ENCODE assay signal across 17 cellular contexts in genomic region chr3:161343986-161344385, GRCh38. TPM values are rescaled to one million over a fixed set of nuclear protein-coding genes. Genes with fewer than 3 reads are reported as not detected.
DNase-seq lines count a peak whose midpoint lies in the region; ATAC-seq and TF ChIP-seq lines count a peak whose summit lies in the region.
"Had no signal": no experiment of that assay in that cellular context is flagged by ENCODE, and none has a peak within 500 bp of the region (broad histone marks: within the 10 kb centered on the region; RNA-seq: fewer than 3 reads in every experiment).

No MANE protein-coding gene starts in this region.

- CTCF ChIA-PET in A673 (lab: Charles Lee), result no interaction called here

- BruUV-seq in A673 (replicated peaks; lab: Mats Ljungman, UMichigan), result no TSS peak

- H3K27ac ChIP-seq in A673 (ENCODE audit: low read depth, low read length, poor library complexity, severe bottlenecking), result no peak overlapping the region
- H3K27ac ChIP-seq: HL-60 had no signal

- POLR2A ChIA-PET in A673 (lab: Charles Lee; ENCODE audit: low non-redundant PET), result no interaction called here

- ATAC-seq in HG03159 (IDR thresholded peaks at IDR 0.05; ENCODE audit: unreplicated experiment) (no peak), HG03565 (IDR thresholded peaks at IDR 0.05; ENCODE audit: unreplicated experiment) (no peak)
- ATAC-seq: K562 had no signal

- H3K4me3 ChIP-seq in A673 (ENCODE audit: low read depth, low read length, poor library complexity, severe bottlenecking), result no peak overlapping the region
- H3K4me3 ChIP-seq: HAP-1, K562 had no signal

- no peaks in the 10 kb centered on the region for H3K9me3 ChIP-seq in A673 (ENCODE audit: low read depth, low read length, poor library complexity, severe bottlenecking)
- H3K9me3 ChIP-seq: HAP-1 had no signal

- intact Hi-C loops in A673 (cut with micrococcal nuclease; ENCODE audit: unreplicated experiment), result no loop called here

- no peaks in the 10 kb centered on the region for H3K4me1 ChIP-seq in A673 (ENCODE audit: insufficient read depth, low read length, poor library complexity, severe bottlenecking)
- H3K4me1 ChIP-seq: HAP-1 had no signal

- H3K27me3 ChIP-seq in A673 (replicated peaks; ENCODE audit: insufficient read depth, low read depth, low read length, poor library complexity), result no peaks in the 10 kb centered on the region

- H3K36me3 ChIP-seq in A673 (ENCODE audit: insufficient read depth, low read length, poor library complexity, severe bottlenecking), result no peaks in the 10 kb centered on the region
- H3K36me3 ChIP-seq: HAP-1 had no signal

- DNase-seq in A673 (ENCODE audit: low spot score), result peak; percentile 5
- peak; percentile 78 for DNase-seq in COR-L47 (lab: John Stamatoyannopoulos, UW)
- DNase-seq in NCI-H345 treated with DMSO at 0.1 percent for 48 hours (lab: John Stamatoyannopoulos, UW; ENCODE audit: unreplicated experiment), result peak; percentile 37
- peak; percentile 9 for DNase-seq in glomerular visceral epithelial cell (ENCODE audit: extremely low spot score)
- no peak for DNase-seq in ecto neural progenitor cell (ENCODE audit: low spot score)
- DNase-seq: CD4-positive, CD25-positive, alpha-beta regulatory T cell; NCI-H1436 treated with DMSO at 0.1 percent for 48 hours; NCI-H2029 treated with DMSO at 0.1 percent for 48 hours; NCI-H446; NCI-H748 treated with DMSO at 0.1 percent for 48 hours had no signal

- no peak for TF ChIP-seq CTCF in A673 (conservative IDR thresholded peaks at IDR 0.05; ENCODE audit: low read depth, low read length)

RNA-seq across cellular contexts. Expression of gene SPTSSB, which starts 27.3 kb away (rescaled TPM):
- total RNA-seq in A673 (2021), result not detected in 2 replicates
- total RNA-seq: B cell; CD4-positive, CD25-positive, alpha-beta regulatory T cell; SK-MEL-5 had no signal
